Comparison of ENCODE assay signal across 9 cellular contexts in the genomic region with DNA sequence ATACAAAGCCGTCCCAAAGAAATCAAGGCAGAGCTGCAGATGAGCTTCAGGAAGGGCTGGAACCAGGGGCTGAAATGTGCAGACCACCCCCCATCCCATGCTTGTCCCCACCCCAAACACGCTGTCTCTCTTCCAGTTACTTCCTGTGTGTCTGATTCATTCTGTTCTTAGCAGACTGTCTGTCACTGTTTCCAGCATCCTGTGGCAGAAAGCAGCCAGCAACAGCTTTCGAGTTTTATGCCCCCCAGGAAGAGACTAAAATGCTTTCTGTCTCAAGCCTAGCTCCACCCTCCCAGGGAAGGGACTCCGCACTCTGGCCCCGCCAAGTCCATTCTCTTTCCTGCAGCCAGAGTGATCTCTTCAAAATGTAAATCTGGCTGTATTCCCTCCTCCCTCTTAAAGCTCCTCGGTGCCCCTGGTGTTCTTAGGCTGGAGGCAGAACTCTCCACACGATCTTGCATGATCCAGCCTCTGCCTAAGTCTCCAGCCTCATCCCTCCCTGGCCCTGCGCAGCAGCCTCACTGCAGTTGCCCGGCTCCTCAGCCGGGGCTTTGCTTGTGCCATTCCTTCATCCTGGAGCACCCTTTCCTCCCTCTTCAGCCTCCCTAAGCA. TPM values are rescaled to one million over a fixed set of nuclear protein-coding genes. Genes with fewer than 3 reads are reported as not detected.
DNase-seq lines count a peak whose midpoint lies in the region; ATAC-seq, FAIRE-seq and TF ChIP-seq lines count a peak whose summit lies in the region.
"Had no signal": no experiment of that assay in that cellular context is flagged by ENCODE, and none has a peak within 500 bp of the region (broad histone marks: within the 10 kb centered on the region; RNA-seq: fewer than 3 reads in every experiment).

No MANE protein-coding gene starts in this region.

- H4K20me1 ChIP-seq in HepG2 (ENCODE audit: insufficient read depth, low read length) = no peaks in the 10 kb centered on the region

- TF ChIP-seq RAD21 in HepG2 (CRISPR knock-in tag; IDR thresholded peaks at IDR 0.05) = no peak

- peaks cover 30% of the 10 kb centered on the region for H3K27me3 Mint-ChIP-seq in activated naive CD4-positive, alpha-beta T cell treated with anti-CD3 and anti-CD28 coated beads for 36 hours (ENCODE audit: low read depth)

- TF ChIP-seq POLR2A in HepG2 (IDR thresholded peaks at IDR 0.05; ENCODE audit: insufficient read depth in 1 of 2, low read depth in 2 of 2, low read length in 2 of 2) = no peak

- no peaks in the 10 kb centered on the region for H3K79me2 ChIP-seq in HepG2 (ENCODE audit: insufficient read depth, low read length)

- DNase-seq in activated naive CD4-positive, alpha-beta T cell treated with anti-CD3 and anti-CD28 coated beads for 36 hours = peak; percentile 49
- DNase-seq in activated naive CD4-positive, alpha-beta T cell treated with Interleukin-2 at 50 U/mL for 16 hours = no peak
- DNase-seq in activated T-cell treated with anti-CD3 and anti-CD28 coated beads, Interleukin-2, amount 50 U/mL, for 48 hours = peak; percentile 43 to 53
- peak; percentile 17 for DNase-seq in foreskin melanocyte
- no peak for DNase-seq in thoracic aorta (ENCODE audit: low spot score)
- no peak for DNase-seq in NCI-H1930 (lab: John Stamatoyannopoulos, UW)
- DNase-seq in HepG2 (ENCODE audit: low spot score) = no peak

- CTCF ChIA-PET in activated naive CD4-positive, alpha-beta T cell treated with anti-CD3 and anti-CD28 coated beads for 36 hours (lab: Charles Lee) = interaction anchor here (0.8 to 1.7 kb wide), 3 partner anchors 38 to 93 kb away, joined by 3 to 6 read pairs (median 3); no protein-coding TSS in a partner anchor
- CTCF ChIA-PET in HepG2 (lab: Yijun Ruan, JAX; ENCODE audit: low intra/inter-chr PET ratio, low total read pairs) = no interaction called here

- peak; percentile 48 for ATAC-seq in thoracic aorta (ENCODE audit: insufficient number of reproducible peaks, low FRiP score, low read depth)
- ATAC-seq in HG03108 (IDR thresholded peaks at IDR 0.05; ENCODE audit: unreplicated experiment) = no peak
- ATAC-seq in HepG2 = no peak; the same call in 2 of the 3 replicates

- H3K36me3 ChIP-seq in thoracic aorta (no peaks in the 10 kb centered on the region), HepG2 (replicated peaks in 1 of 2; ENCODE audit: control insufficient read depth in 1 of 2, insufficient read depth in 2 of 2, low read length in 2 of 2) (no peaks in the 10 kb centered on the region)

- POLR2A ChIA-PET in HepG2 (lab: Yijun Ruan, JAX) = no interaction called here

- no peak overlapping the region for H2AFZ ChIP-seq in HepG2 (ENCODE audit: low read length)

- no peak overlapping the region for H3K9ac ChIP-seq in HepG2 (ENCODE audit: insufficient read depth, low read depth, low read length)

- no peak overlapping the region for H3K27ac Mint-ChIP-seq in activated naive CD4-positive, alpha-beta T cell treated with anti-CD3 and anti-CD28 coated beads for 36 hours
- H3K27ac Mint-ChIP-seq: CD4-positive, CD25-positive, alpha-beta regulatory T cell had no signal

- H3K27ac ChIP-seq in thoracic aorta (peak overlapping the region; percentile 78 to 83), HepG2 (ENCODE audit: extremely low read length, insufficient read depth, low read length) (no peak overlapping the region)

- H3K27me3 ChIP-seq in thoracic aorta (replicated peaks; ENCODE audit: insufficient read depth) (no peaks in the 10 kb centered on the region), HepG2 (ENCODE audit: control insufficient read depth in 1 of 2, insufficient read depth in 2 of 2, low read length in 2 of 2) (peaks cover 0 to 20% of the 10 kb centered on the region in 2 experiments; a peak in 2 of 5 replicates)

- H3K4me3 ChIP-seq in thoracic aorta (peak overlapping the region; percentile 49), HepG2 (replicated peaks in 1 of 3; ENCODE audit: insufficient read depth in 1 of 3, low read depth in 2 of 3, low read length in 3 of 3) (no peak overlapping the region)

- TF ChIP-seq EP300 in HepG2 (IDR thresholded peaks at IDR 0.05; ENCODE audit: low read depth in 2 of 2, low read length in 2 of 2) (no peak), HepG2 (CRISPR knock-in tag; IDR thresholded peaks at IDR 0.05; ENCODE audit: borderline replicate concordance) (no peak)

- in situ Hi-C loops in HepG2 (cut with HindIII; ENCODE audit: extremely low pct_ligation_motif_present, low pct_unique_long_range_greater_than_20kb) = no loop called here

- H3K36me3 Mint-ChIP-seq in activated naive CD4-positive, alpha-beta T cell treated with anti-CD3 and anti-CD28 coated beads for 36 hours (ENCODE audit: low read depth) = no peaks in the 10 kb centered on the region

- H3K4me1 Mint-ChIP-seq in activated naive CD4-positive, alpha-beta T cell treated with anti-CD3 and anti-CD28 coated beads for 36 hours (ENCODE audit: low read depth) = peaks cover 21% of the 10 kb centered on the region

- TF ChIP-seq CTCF in thoracic aorta (IDR thresholded peaks at IDR 0.05) (no peak), HepG2 (CRISPR knock-in tag; IDR thresholded peaks at IDR 0.05) (no peak)

- peak overlapping the region; percentile 6 for H3K4me3 Mint-ChIP-seq in activated naive CD4-positive, alpha-beta T cell treated with anti-CD3 and anti-CD28 coated beads for 36 hours
- H3K4me3 Mint-ChIP-seq: CD4-positive, CD25-positive, alpha-beta regulatory T cell had no signal

- H3K9me3 ChIP-seq in thoracic aorta (no peaks in the 10 kb centered on the region), HepG2 (ENCODE audit: low read length) (no peaks in the 10 kb centered on the region)

- H3K4me2 ChIP-seq in HepG2 (ENCODE audit: low read depth, low read length) = no peak overlapping the region

- peaks cover 17 to 62% of the 10 kb centered on the region in 2 donors for H3K4me1 ChIP-seq in thoracic aorta (ENCODE audit: control insufficient read depth in 1 of 2, low read depth in 2 of 2)
- no peaks in the 10 kb centered on the region for H3K4me1 ChIP-seq in HepG2 (ENCODE audit: insufficient read depth, low read length)

- intact Hi-C loops in activated naive CD4-positive, alpha-beta T cell treated with anti-CD3 and anti-CD28 coated beads for 36 hours (cut with micrococcal nuclease) = no loop called here
- intact Hi-C loops in HepG2 (cut with micrococcal nuclease; ENCODE audit: unreplicated experiment) = no loop called here

- 16% methylated on average over 10 of the region's 10 CpGs for WGBS in HepG2 (ENCODE audit: low lambda C conversion rate)

- no peak for FAIRE-seq in HepG2 (lab: Jason Lieb, UNC)

- BruUV-seq in HepG2 (replicated peaks; lab: Mats Ljungman, UMichigan) = no TSS peak

- H3K9me3 Mint-ChIP-seq in activated naive CD4-positive, alpha-beta T cell treated with anti-CD3 and anti-CD28 coated beads for 36 hours = peaks cover 1% of the 10 kb centered on the region

TF ChIP-seq in HepG2, 621 proteins besides CTCF, POLR2A, EP300 and RAD21:
- no peak for TF ChIP-seq ZNF552 (CRISPR knock-in tag; IDR thresholded peaks at IDR 0.05; ENCODE audit: borderline replicate concordance)

RNA-seq across cellular contexts. Expression of a gene that starts 41.5 kb away (rescaled TPM):
- total RNA-seq in activated naive CD4-positive, alpha-beta T cell treated with anti-CD3 and anti-CD28 coated beads for 36 hours = under 1 TPM; 0.07 to 0.10 TPM
- total RNA-seq in thoracic aorta = 10 to 100 TPM; 17.7 to 48.3 TPM
- total RNA-seq in HepG2 (2016; rRNA removed; fragmentation: Illumina TruSeq; extraction: Trizol) = not detected in 2 replicates
- total RNA-seq in HepG2 (2016; cell fraction: cytosol; rRNA removed; fragmentation: Illumina TruSeq; extraction: Trizol; ENCODE audit: low read depth) = not detected in 2 replicates
- not detected in 2 replicates for total RNA-seq in HepG2 (2016; cell fraction: insoluble cytoplasmic fraction; rRNA removed; fragmentation: Illumina TruSeq; extraction: Trizol)
- not detected in 2 replicates for total RNA-seq in HepG2 (2016; cell fraction: membrane; rRNA removed; fragmentation: Illumina TruSeq; extraction: Trizol)
- total RNA-seq in HepG2 (2016; cell fraction: nucleus; rRNA removed; fragmentation: Illumina TruSeq; extraction: Trizol) = not detected in 2 replicates
- polyA plus RNA-seq in HepG2 (2011; rRNA removed) = not detected in 2 replicates
- 0.04 TPM in 1 of 2 replicates, not detected in the other for polyA plus RNA-seq in HepG2 (2011; cell fraction: cytosol; rRNA removed)
- polyA plus RNA-seq in HepG2 (2011; cell fraction: nucleus; rRNA removed) = not detected in 2 replicates
- polyA plus RNA-seq in HepG2 (2012) = not detected in 2 replicates
- not detected in 2 replicates for polyA plus RNA-seq in HepG2 (2016; cell fraction: cytosol; fragmentation: Illumina TruSeq; extraction: Trizol; ENCODE audit: low read depth)
- not detected in 2 replicates for polyA plus RNA-seq in HepG2 (2016; cell fraction: insoluble cytoplasmic fraction; fragmentation: Illumina TruSeq; extraction: Trizol; ENCODE audit: low read depth)
- not detected in 2 replicates for polyA plus RNA-seq in HepG2 (2016; cell fraction: membrane; fragmentation: Illumina TruSeq; extraction: Trizol; ENCODE audit: low read depth)
- not detected in 2 replicates for polyA plus RNA-seq in HepG2 (2016; cell fraction: nucleus; fragmentation: Illumina TruSeq; extraction: Trizol; ENCODE audit: insufficient read depth, low read depth)
- 26.1 TPM in 1 of 2 replicates, not detected in the other for polyA minus RNA-seq in HepG2 (2011; rRNA and poly(A)+ RNA removed; ENCODE audit: low replicate concordance)
- not detected in 2 replicates for polyA minus RNA-seq in HepG2 (2011; cell fraction: cytosol; rRNA and poly(A)+ RNA removed)
- not detected in 2 replicates for polyA minus RNA-seq in HepG2 (2011; cell fraction: nucleus; rRNA and poly(A)+ RNA removed)

Comparison
In these comparisons a context has a peak if more than half of its experiments do, and no peak if none do; other contexts are left out.
1. DNase-seq: peak in activated naive CD4-positive, alpha-beta T cell treated with anti-CD3 and anti-CD28 coated beads for 36 hours (single experiment), activated T-cell treated with anti-CD3 and anti-CD28 coated beads, Interleukin-2, amount 50 U/mL, for 48 hours (2 of 2) and foreskin melanocyte (single experiment); none in activated naive CD4-positive, alpha-beta T cell treated with Interleukin-2 at 50 U/mL for 16 hours (single experiment), thoracic aorta (single experiment), NCI-H1930 (0 of 2) and HepG2 (single experiment).
2. RNA of a gene that starts 41.5 kb away (total RNA-seq): 17.7 to 48.3 TPM in thoracic aorta; 0.07 to 0.10 TPM in activated naive CD4-positive, alpha-beta T cell treated with anti-CD3 and anti-CD28 coated beads for 36 hours and not detected in HepG2; every median in the first group is over 10 times any median in the second.